In genomic region chr1:54406339-54407181, GRCh38 we compare ENCODE assay signal across 1 cellular context.
TF ChIP-seq lines count a peak whose summit lies in the region.

SSBP3 (minus strand) TSS chr1:54406394.

TF ChIP-seq in K562, 482 proteins besides CTCF, POLR2A, EP300 and RAD21 (continued from another document and continues in another):
- TF ChIP-seq, protein P1, sequence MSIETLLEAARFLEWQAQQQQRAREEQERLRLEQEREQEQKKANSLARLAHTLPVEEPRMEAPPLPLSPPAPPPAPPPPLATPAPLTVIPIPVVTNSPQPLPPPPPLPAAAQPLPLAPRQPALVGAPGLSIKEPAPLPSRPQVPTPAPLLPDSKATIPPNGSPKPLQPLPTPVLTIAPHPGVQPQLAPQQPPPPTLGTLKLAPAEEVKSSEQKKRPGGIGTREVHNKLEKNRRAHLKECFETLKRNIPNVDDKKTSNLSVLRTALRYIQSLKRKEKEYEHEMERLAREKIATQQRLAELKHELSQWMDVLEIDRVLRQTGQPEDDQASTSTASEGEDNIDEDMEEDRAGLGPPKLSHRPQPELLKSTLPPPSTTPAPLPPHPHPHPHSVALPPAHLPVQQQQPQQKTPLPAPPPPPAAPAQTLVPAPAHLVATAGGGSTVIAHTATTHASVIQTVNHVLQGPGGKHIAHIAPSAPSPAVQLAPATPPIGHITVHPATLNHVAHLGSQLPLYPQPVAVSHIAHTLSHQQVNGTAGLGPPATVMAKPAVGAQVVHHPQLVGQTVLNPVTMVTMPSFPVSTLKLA (conservative IDR thresholded peaks at IDR 0.05): peak in 1 of 2 experiments; percentile 32; a peak in 1 of 4 replicates
- no peak for TF ChIP-seq NCOR1 (IDR thresholded peaks at IDR 0.05)
- TF ChIP-seq, protein P2, sequence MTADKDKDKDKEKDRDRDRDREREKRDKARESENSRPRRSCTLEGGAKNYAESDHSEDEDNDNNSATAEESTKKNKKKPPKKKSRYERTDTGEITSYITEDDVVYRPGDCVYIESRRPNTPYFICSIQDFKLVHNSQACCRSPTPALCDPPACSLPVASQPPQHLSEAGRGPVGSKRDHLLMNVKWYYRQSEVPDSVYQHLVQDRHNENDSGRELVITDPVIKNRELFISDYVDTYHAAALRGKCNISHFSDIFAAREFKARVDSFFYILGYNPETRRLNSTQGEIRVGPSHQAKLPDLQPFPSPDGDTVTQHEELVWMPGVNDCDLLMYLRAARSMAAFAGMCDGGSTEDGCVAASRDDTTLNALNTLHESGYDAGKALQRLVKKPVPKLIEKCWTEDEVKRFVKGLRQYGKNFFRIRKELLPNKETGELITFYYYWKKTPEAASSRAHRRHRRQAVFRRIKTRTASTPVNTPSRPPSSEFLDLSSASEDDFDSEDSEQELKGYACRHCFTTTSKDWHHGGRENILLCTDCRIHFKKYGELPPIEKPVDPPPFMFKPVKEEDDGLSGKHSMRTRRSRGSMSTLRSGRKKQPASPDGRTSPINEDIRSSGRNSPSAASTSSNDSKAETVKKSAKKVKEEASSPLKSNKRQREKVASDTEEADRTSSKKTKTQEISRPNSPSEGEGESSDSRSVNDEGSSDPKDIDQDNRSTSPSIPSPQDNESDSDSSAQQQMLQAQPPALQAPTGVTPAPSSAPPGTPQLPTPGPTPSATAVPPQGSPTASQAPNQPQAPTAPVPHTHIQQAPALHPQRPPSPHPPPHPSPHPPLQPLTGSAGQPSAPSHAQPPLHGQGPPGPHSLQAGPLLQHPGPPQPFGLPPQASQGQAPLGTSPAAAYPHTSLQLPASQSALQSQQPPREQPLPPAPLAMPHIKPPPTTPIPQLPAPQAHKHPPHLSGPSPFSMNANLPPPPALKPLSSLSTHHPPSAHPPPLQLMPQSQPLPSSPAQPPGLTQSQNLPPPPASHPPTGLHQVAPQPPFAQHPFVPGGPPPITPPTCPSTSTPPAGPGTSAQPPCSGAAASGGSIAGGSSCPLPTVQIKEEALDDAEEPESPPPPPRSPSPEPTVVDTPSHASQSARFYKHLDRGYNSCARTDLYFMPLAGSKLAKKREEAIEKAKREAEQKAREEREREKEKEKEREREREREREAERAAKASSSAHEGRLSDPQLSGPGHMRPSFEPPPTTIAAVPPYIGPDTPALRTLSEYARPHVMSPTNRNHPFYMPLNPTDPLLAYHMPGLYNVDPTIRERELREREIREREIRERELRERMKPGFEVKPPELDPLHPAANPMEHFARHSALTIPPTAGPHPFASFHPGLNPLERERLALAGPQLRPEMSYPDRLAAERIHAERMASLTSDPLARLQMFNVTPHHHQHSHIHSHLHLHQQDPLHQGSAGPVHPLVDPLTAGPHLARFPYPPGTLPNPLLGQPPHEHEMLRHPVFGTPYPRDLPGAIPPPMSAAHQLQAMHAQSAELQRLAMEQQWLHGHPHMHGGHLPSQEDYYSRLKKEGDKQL (CRISPR knock-in tag; IDR thresholded peaks at IDR 0.05; ENCODE audit: borderline replicate concordance): no peak
- TF ChIP-seq PYGO2 (tag; IDR thresholded peaks at IDR 0.05): no peak
- no peak for TF ChIP-seq ZNF77 (CRISPR knock-in tag; IDR thresholded peaks at IDR 0.05)
- TF ChIP-seq E2F3 (CRISPR knock-in tag; IDR thresholded peaks at IDR 0.05): no peak
- TF ChIP-seq SMC3 (conservative IDR thresholded peaks at IDR 0.05; ENCODE audit: insufficient read depth, low read depth, low read length): 0 out of 2 replicates have a peak, but pooled peaks have one; percentile 9
- peak; percentile 86 for TF ChIP-seq CHD1 (IDR thresholded peaks at IDR 0.05; ENCODE audit: low read length)
- no peak; the same call in 1 of the 2 replicates for TF ChIP-seq NFIC (IDR thresholded peaks at IDR 0.05)
- no peak for TF ChIP-seq TFE3 (CRISPR knock-in tag; IDR thresholded peaks at IDR 0.05)
- TF ChIP-seq HMG20B (CRISPR knock-in tag; IDR thresholded peaks at IDR 0.05): no peak
- TF ChIP-seq, protein P3, sequence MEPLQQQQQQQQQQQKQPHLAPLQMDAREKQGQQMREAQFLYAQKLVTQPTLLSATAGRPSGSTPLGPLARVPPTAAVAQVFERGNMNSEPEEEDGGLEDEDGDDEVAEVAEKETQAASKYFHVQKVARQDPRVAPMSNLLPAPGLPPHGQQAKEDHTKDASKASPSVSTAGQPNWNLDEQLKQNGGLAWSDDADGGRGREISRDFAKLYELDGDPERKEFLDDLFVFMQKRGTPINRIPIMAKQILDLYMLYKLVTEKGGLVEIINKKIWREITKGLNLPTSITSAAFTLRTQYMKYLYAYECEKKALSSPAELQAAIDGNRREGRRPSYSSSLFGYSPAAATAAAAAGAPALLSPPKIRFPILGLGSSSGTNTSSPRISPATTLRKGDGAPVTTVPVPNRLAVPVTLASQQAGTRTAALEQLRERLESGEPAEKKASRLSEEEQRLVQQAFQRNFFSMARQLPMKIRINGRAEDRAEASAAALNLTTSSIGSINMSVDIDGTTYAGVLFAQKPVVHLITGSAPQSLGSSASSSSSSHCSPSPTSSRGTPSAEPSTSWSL (CRISPR knock-in tag; IDR thresholded peaks at IDR 0.05; ENCODE audit: borderline replicate concordance): no peak
- TF ChIP-seq ZNF282 (CRISPR knock-in tag; IDR thresholded peaks at IDR 0.05): no peak
- TF ChIP-seq ARNT (IDR thresholded peaks at IDR 0.05): no peak
- no peak for TF ChIP-seq TSC22D4 (tag; IDR thresholded peaks at IDR 0.05)
- no peak for TF ChIP-seq TARDBP (IDR thresholded peaks at IDR 0.05)
- TF ChIP-seq YBX1 (IDR thresholded peaks at IDR 0.05): no peak
- peak; percentile 48; the same call in 1 of the 2 replicates for TF ChIP-seq JUNB (CRISPR knock-in tag; conservative IDR thresholded peaks at IDR 0.05)
- no peak for TF ChIP-seq RFX1 (IDR thresholded peaks at IDR 0.05)
- TF ChIP-seq CHD2 (IDR thresholded peaks at IDR 0.05; ENCODE audit: low read depth, low read length): peak; percentile 72
- TF ChIP-seq HDAC2 (IDR thresholded peaks at IDR 0.05): no peak
- no peak for TF ChIP-seq NR2F6 (CRISPR knock-in tag; IDR thresholded peaks at IDR 0.05)
- peak; percentile 70 to 97 for TF ChIP-seq MAZ (CRISPR knock-in tag; conservative IDR thresholded peaks at IDR 0.05 in 1 of 2, IDR thresholded peaks at IDR 0.05 in 1 of 2)
- TF ChIP-seq, protein P4, sequence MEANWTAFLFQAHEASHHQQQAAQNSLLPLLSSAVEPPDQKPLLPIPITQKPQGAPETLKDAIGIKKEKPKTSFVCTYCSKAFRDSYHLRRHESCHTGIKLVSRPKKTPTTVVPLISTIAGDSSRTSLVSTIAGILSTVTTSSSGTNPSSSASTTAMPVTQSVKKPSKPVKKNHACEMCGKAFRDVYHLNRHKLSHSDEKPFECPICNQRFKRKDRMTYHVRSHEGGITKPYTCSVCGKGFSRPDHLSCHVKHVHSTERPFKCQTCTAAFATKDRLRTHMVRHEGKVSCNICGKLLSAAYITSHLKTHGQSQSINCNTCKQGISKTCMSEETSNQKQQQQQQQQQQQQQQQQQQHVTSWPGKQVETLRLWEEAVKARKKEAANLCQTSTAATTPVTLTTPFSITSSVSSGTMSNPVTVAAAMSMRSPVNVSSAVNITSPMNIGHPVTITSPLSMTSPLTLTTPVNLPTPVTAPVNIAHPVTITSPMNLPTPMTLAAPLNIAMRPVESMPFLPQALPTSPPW (CRISPR knock-in tag; IDR thresholded peaks at IDR 0.05): peak; percentile 92
- TF ChIP-seq CC2D1A (IDR thresholded peaks at IDR 0.05): no peak
- TF ChIP-seq ZNF324 (CRISPR knock-in tag; IDR thresholded peaks at IDR 0.05): no peak
- TF ChIP-seq PTRF (tag; IDR thresholded peaks at IDR 0.05): no peak
- no peak for TF ChIP-seq ZNF696 (CRISPR knock-in tag; conservative IDR thresholded peaks at IDR 0.05)
- TF ChIP-seq ETV6 (IDR thresholded peaks at IDR 0.05; ENCODE audit: borderline replicate concordance in 1 of 2, low read depth in 2 of 2, low read length in 1 of 2): no peak
- TF ChIP-seq ETV6 (CRISPR knock-in tag; IDR thresholded peaks at IDR 0.05; ENCODE audit: borderline replicate concordance): no peak
- no peak for TF ChIP-seq RUNX1 (IDR thresholded peaks at IDR 0.05; ENCODE audit: low read depth)
- no peak for TF ChIP-seq CREBBP (IDR thresholded peaks at IDR 0.05; ENCODE audit: low read depth, low read length)
- TF ChIP-seq ZNF174 (CRISPR knock-in tag; IDR thresholded peaks at IDR 0.05): no peak
- no peak for TF ChIP-seq E2F8 (IDR thresholded peaks at IDR 0.05; ENCODE audit: low read depth, partially characterized antibody)
- TF ChIP-seq TRIM24 (IDR thresholded peaks at IDR 0.05): no peak
- no peak for TF ChIP-seq ZNF146 (CRISPR knock-in tag; IDR thresholded peaks at IDR 0.05; ENCODE audit: unreplicated experiment)
- TF ChIP-seq E2F4 (CRISPR knock-in tag; IDR thresholded peaks at IDR 0.05; ENCODE audit: low read depth): no peak
- TF ChIP-seq, protein P5, sequence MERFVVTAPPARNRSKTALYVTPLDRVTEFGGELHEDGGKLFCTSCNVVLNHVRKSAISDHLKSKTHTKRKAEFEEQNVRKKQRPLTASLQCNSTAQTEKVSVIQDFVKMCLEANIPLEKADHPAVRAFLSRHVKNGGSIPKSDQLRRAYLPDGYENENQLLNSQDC (CRISPR knock-in tag; IDR thresholded peaks at IDR 0.05): no peak
- peak; percentile 52; the same call in 1 of the 2 replicates for TF ChIP-seq ZBTB12 (CRISPR knock-in tag; IDR thresholded peaks at IDR 0.05)
- TF ChIP-seq ZBTB49 (CRISPR knock-in tag; IDR thresholded peaks at IDR 0.05; ENCODE audit: borderline replicate concordance): no peak
- TF ChIP-seq, protein P6, sequence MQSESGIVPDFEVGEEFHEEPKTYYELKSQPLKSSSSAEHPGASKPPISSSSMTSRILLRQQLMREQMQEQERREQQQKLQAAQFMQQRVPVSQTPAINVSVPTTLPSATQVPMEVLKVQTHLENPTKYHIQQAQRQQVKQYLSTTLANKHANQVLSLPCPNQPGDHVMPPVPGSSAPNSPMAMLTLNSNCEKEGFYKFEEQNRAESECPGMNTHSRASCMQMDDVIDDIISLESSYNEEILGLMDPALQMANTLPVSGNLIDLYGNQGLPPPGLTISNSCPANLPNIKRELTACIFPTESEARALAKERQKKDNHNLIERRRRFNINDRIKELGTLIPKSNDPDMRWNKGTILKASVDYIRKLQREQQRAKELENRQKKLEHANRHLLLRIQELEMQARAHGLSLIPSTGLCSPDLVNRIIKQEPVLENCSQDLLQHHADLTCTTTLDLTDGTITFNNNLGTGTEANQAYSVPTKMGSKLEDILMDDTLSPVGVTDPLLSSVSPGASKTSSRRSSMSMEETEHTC (IDR thresholded peaks at IDR 0.05): no peak
- no peak for TF ChIP-seq NCOA6 (IDR thresholded peaks at IDR 0.05)
- TF ChIP-seq HDAC3 (IDR thresholded peaks at IDR 0.05; ENCODE audit: borderline replicate concordance, partially characterized antibody): no peak
- no peak for TF ChIP-seq HDAC8 (tag; IDR thresholded peaks at IDR 0.05)
